11 cellular contexts compared by ENCODE assay signal in the genomic region with DNA sequence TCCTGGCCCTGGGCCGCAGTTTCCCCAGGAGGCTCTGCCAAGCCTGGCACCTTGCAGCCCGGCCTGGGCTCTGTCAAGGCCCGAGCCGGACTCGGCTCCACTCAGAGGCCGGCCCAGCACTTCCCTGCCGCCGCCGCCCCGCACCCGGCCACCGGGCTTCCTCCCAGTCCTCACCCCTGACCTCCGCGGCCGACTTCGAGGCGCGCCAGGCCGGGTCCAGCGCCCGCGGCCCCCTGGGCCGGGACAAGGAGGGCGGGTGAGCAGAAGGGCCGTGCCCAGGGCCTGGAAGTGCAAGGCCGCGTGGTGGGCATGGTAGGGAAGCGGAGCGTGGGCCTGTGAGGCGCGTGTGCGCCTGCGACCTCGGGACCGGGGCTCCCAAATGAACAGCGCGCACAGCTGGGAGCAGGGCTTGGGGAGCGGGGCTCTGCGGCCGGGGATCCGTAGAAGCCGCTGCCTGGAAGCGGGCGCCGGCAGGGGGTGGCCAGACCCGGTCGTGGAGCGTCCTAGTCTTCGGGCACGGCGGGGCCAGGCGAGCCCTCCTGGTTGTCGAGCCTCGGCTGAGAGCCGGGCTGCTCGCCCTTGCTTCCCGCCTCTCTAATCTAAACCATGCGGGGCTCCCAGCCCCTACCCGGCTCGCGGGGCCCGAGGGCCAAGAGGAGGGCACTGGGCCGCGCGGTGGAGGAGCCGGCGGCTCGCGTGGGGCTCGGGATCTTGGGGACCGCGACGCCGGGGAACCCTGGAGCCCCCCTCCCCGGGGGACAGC. TPM values are rescaled to one million over a fixed set of nuclear protein-coding genes. Genes with fewer than 3 reads are reported as not detected.
DNase-seq lines count a peak whose midpoint lies in the region; ATAC-seq and TF ChIP-seq lines count a peak whose summit lies in the region.
"Had no signal": no experiment of that assay in that cellular context is flagged by ENCODE, and none has a peak within 500 bp of the region (broad histone marks: within the 10 kb centered on the region; RNA-seq: fewer than 3 reads in every experiment).

No MANE protein-coding gene starts in this region.

- TF ChIP-seq EP300 in sigmoid colon (IDR thresholded peaks at IDR 0.05): no peak

- H3K27ac ChIP-seq in GM23248: no peak overlapping the region
- no peak overlapping the region for H3K27ac ChIP-seq in sigmoid colon
- H3K27ac ChIP-seq: adrenal gland, WERI-Rb-1 had no signal

- H3K36me3 ChIP-seq in GM23248 (ENCODE audit: low read depth) (no peaks in the 10 kb centered on the region), iPS-15b (ENCODE audit: control insufficient read depth, insufficient read depth, low read length) (no peaks in the 10 kb centered on the region), sigmoid colon (no peaks in the 10 kb centered on the region)
- H3K36me3 ChIP-seq: adrenal gland, WERI-Rb-1 had no signal

- H3K9me2 ChIP-seq in GM23248 (ENCODE audit: insufficient read depth): no peaks in the 10 kb centered on the region

- no peak for ATAC-seq in GM21576 (IDR thresholded peaks at IDR 0.05; ENCODE audit: unreplicated experiment)
- ATAC-seq in GM18519 (IDR thresholded peaks at IDR 0.05; ENCODE audit: low FRiP score, unreplicated experiment): no peak
- no peak for ATAC-seq in GM21360 (IDR thresholded peaks at IDR 0.05; ENCODE audit: unreplicated experiment)

- H4K20me1 ChIP-seq in GM23248 (ENCODE audit: insufficient read depth): no peaks in the 10 kb centered on the region

- intact Hi-C loops in sigmoid colon (cut with DNase I): no loop called here

- H3K4me3 ChIP-seq in GM23248 (0 out of 2 replicates have a peak overlapping the region, but pooled peaks have one; percentile 19), iPS-15b (ENCODE audit: low read depth, low read length) (peak overlapping the region; percentile 45), sigmoid colon (peak overlapping the region in 3 of 4 donors; percentile 16 to 37 (median 37))

- H3K79me2 ChIP-seq in GM23248 (ENCODE audit: insufficient read depth): no peaks in the 10 kb centered on the region

- H3K9me3 ChIP-seq in GM23248 (ENCODE audit: low read depth) (no peaks in the 10 kb centered on the region), iPS-15b (ENCODE audit: control insufficient read depth, insufficient read depth, low read length) (no peaks in the 10 kb centered on the region), sigmoid colon (no peaks in the 10 kb centered on the region)
- H3K9me3 ChIP-seq: adrenal gland had no signal

- no peaks in the 10 kb centered on the region for H3K4me1 ChIP-seq in GM23248 (ENCODE audit: insufficient read depth)
- peaks cover 4% of the 10 kb centered on the region for H3K4me1 ChIP-seq in iPS-15b (ENCODE audit: control insufficient read depth, insufficient read depth, low read length)
- peaks cover 0 to 30% (median 21%) of the 10 kb centered on the region in 4 donors for H3K4me1 ChIP-seq in sigmoid colon

- H3K27me3 ChIP-seq in GM23248 (replicated peaks; ENCODE audit: insufficient read depth) (peaks cover 81% of the 10 kb centered on the region), iPS-15b (ENCODE audit: control insufficient read depth, insufficient read depth, low read length) (peaks cover 98% of the 10 kb centered on the region), sigmoid colon (peaks cover 50 to 100% (median 62%) of the 10 kb centered on the region in 3 donors)

- DNase-seq in GM23248 (peak; percentile 27), astrocyte of the hippocampus (ENCODE audit: low read depth, low spot score) (peak; percentile 33), sigmoid colon (peak; percentile 55), COR-L47 (lab: John Stamatoyannopoulos, UW) (no peak)
- DNase-seq: WERI-Rb-1 had no signal

- H3K4me2 ChIP-seq in GM23248 (ENCODE audit: unreplicated experiment): no peak overlapping the region

- no peak overlapping the region for H2AFZ ChIP-seq in GM23248

- TF ChIP-seq POLR2A in sigmoid colon (IDR thresholded peaks at IDR 0.05): no peak

- no peaks in the 10 kb centered on the region for H3F3A ChIP-seq in GM23248 (ENCODE audit: insufficient read depth)

- WGBS in GM23248 (ENCODE audit: low coverage in 1 of 2, low lambda C conversion rate in 2 of 2, missing lambda C conversion rate in 2 of 2), 2 experiments: 13 to 15% methylated on average over 64 to 68 of the region's 75 CpGs
- 14 to 40% methylated on average over 75 of the region's 75 CpGs for WGBS in sigmoid colon, 2 donors

- no peak for TF ChIP-seq CTCF in sigmoid colon (IDR thresholded peaks at IDR 0.05)

- in situ Hi-C loops in GM23248 (cut with MboI): no loop called here

- H3K9ac ChIP-seq in GM23248 (no peak overlapping the region), iPS-15b (ENCODE audit: low read depth, low read length) (no peak overlapping the region)

RNA-seq across cellular contexts. Expression of gene TBX4, which starts 0.5 kb away (rescaled TPM):
- not detected in 2 replicates for total RNA-seq in GM23248 (2014; rRNA removed; shearing (Covaris generic))
- polyA plus RNA-seq in GM23248 (2016; fragmentation: Nextera tagmentation; extraction: Ambion mirVana) (not detected in 2 replicates), sigmoid colon (not detected)
- total RNA-seq in sigmoid colon: not detected
- total RNA-seq: pulmonary artery endothelial cell had no signal

RNA-seq across cellular contexts. Expression of gene TBX2, which starts 52.1 kb away (rescaled TPM):
- 9.9 and 11.1 TPM in 2 replicates for total RNA-seq in GM23248 (2014; rRNA removed; shearing (Covaris generic))
- 1.7 and 2.1 TPM in 2 replicates for polyA plus RNA-seq in GM23248 (2016; fragmentation: Nextera tagmentation; extraction: Ambion mirVana)
- total RNA-seq in sigmoid colon: 1 to 10 TPM in 3 of 4 donors, under 1 TPM in 1; 0.99 to 5.3 (median 2.3) TPM
- 1 to 10 TPM; 2.3 to 5.3 (median 3.6) TPM for polyA plus RNA-seq in sigmoid colon
- total RNA-seq: pulmonary artery endothelial cell had no signal
